15 cellular contexts compared by ENCODE assay signal in the genomic region with DNA sequence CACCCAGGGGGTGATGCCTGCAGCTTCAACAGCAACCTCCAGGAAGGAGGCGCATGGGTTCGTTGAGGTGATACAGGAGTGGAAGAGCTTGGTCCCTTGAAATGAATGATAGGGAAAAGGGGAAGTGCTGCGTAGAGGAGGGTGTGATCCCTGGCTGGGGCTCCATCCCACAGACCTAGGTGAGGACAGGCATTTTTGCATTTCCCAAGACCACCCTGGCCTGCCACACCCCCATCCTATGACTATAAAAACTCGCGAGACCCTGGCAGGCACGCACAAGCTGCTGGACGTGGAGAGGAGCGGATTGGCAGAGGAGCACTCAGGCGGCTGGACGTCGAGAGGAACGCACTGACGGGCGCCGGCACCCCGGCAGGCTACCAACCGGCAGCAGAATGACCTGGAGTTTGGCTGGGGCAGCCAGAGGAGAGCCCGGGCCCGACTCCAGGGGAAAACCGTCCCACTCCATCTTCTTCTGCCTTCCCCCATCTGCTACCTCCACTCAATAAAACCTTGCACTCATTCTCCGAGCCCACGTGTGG. TPM values are rescaled to one million over a fixed set of nuclear protein-coding genes. Genes with fewer than 3 reads are reported as not detected.
A peak's percentile ranks its signal among the peaks of the same experiment; 100 is the strongest.
DNase-seq lines count a peak whose midpoint lies in the region; ATAC-seq, FAIRE-seq and TF ChIP-seq lines count a peak whose summit lies in the region.
"Had no signal": no experiment of that assay in that cellular context is flagged by ENCODE, and none has a peak within 500 bp of the region (broad histone marks: within the 10 kb centered on the region; RNA-seq: fewer than 3 reads in every experiment).

No MANE protein-coding gene starts in this region.

- H3K4me2 ChIP-seq in GM12878 (ENCODE audit: control insufficient read depth, insufficient read depth), result no peak overlapping the region

- no peak for FAIRE-seq in GM12878 (lab: Jason Lieb, UNC)

- intact Hi-C loops in GM12878 (cut with micrococcal nuclease; ENCODE audit: unreplicated experiment), result loop anchor here (5.0 kb wide), 1 partner anchor 78 kb away; no protein-coding TSS in a partner anchor

- BruUV-seq in GM12878 (replicated peaks; lab: Mats Ljungman, UMichigan), result no TSS peak

- ATAC-seq in GM12878 (no peak), GM18861 (IDR thresholded peaks at IDR 0.05; ENCODE audit: unreplicated experiment) (no peak), HG02678 (IDR thresholded peaks at IDR 0.05; ENCODE audit: unreplicated experiment) (no peak), HG03565 (IDR thresholded peaks at IDR 0.05; ENCODE audit: unreplicated experiment) (no peak)
- ATAC-seq: PC-3 had no signal

- no peaks in the 10 kb centered on the region for H3K9me3 ChIP-seq in GM12878 (replicated peaks; ENCODE audit: control insufficient read depth, insufficient read depth, low read length)
- H3K9me3 ChIP-seq: SJSA1 had no signal

- peak; percentile 33 for DNase-seq in DMS 273 treated with DMSO at 0.1 percent for 48 hours (lab: John Stamatoyannopoulos, UW)
- DNase-seq in Kasumi-1 (lab: John Stamatoyannopoulos, UW), result peak; percentile 7 to 8
- DNase-seq in GM12878 (ENCODE audit: low read depth, low spot score), result no peak
- no peak for DNase-seq in neural crest cell (ENCODE audit: low read depth, low spot score)
- DNase-seq: Karpas-422; MV-4-11; NCI-H1436; NCI-H2081; NK-92 treated with Interleukin-12 subunit alpha and Interleukin-12 subunit beta, amount 100 ng/mL, for 24 hours; PC-3 had no signal

- POLR2A ChIA-PET in GM12878 (lab: Charles Lee), result no interaction called here

- H3K36me3 Mint-ChIP-seq in neural crest cell (ENCODE audit: low read depth), result no peaks in the 10 kb centered on the region

- no peaks in the 10 kb centered on the region for H3K36me3 ChIP-seq in GM12878 (ENCODE audit: control insufficient read depth in 2 of 2, insufficient read depth in 2 of 2, low read length in 1 of 2)
- H3K36me3 ChIP-seq: SJSA1 had no signal

- WGBS in GM12878 (ENCODE audit: insufficient coverage, insufficient replicate concordance, low lambda C conversion rate, missing lambda C conversion rate), result 60% methylated on average over 22 of the region's 22 CpGs

- H3K4me1 ChIP-seq in GM12878 (ENCODE audit: control insufficient read depth, insufficient read depth, low read length), result peaks cover 10% of the 10 kb centered on the region
- H3K4me1 ChIP-seq: SJSA1 had no signal

- no peak overlapping the region for H2AFZ ChIP-seq in GM12878 (ENCODE audit: control insufficient read depth, low read depth, low read length)

- H3K27ac ChIP-seq in GM12878 (ENCODE audit: control insufficient read depth, insufficient read depth), result no peak overlapping the region
- H3K27ac ChIP-seq: SJSA1 had no signal

- no peak for TF ChIP-seq EP300 in GM12878 (IDR thresholded peaks at IDR 0.05; ENCODE audit: borderline replicate concordance in 1 of 2, control insufficient read depth in 1 of 2, low read depth in 2 of 2, low read length in 2 of 2)

- TF ChIP-seq POLR2A in GM12878 (IDR thresholded peaks at IDR 0.05; ENCODE audit: low read depth, low read length), result no peak

- H3K79me2 ChIP-seq in GM12878 (ENCODE audit: control insufficient read depth, insufficient read depth, low read length), result no peaks in the 10 kb centered on the region

- SMC1A ChIA-PET in GM12878 (lab: Charles Lee; ENCODE audit: uncharacterized antibody, unreplicated experiment), result no interaction called here

- H3K4me3 Mint-ChIP-seq in neural crest cell, result no peak overlapping the region
- H3K4me3 Mint-ChIP-seq: B cell had no signal

- H3K4me3 ChIP-seq in GM12878, result no peak overlapping the region
- H3K4me3 ChIP-seq: SJSA1 had no signal

- peaks cover 0 to 3% of the 10 kb centered on the region in 2 experiments; a peak in 3 of 4 replicates for H3K27me3 ChIP-seq in GM12878 (replicated peaks in 1 of 2; ENCODE audit: control insufficient read depth in 2 of 2, insufficient read depth in 2 of 2, low read length in 1 of 2)

- H3K27ac Mint-ChIP-seq in neural crest cell (ENCODE audit: unreplicated experiment), result peak overlapping the region; percentile 92
- H3K27ac Mint-ChIP-seq: B cell had no signal

- in situ Hi-C loops in GM12878 (cut with MboI), result no loop called here

- peaks cover 14% of the 10 kb centered on the region for H3K4me1 Mint-ChIP-seq in neural crest cell

- CTCF ChIA-PET in GM12878 (lab: Yijun Ruan, JAX), result no interaction called here

- H3K27me3 Mint-ChIP-seq in neural crest cell (ENCODE audit: low read depth), result no peaks in the 10 kb centered on the region
- H3K27me3 Mint-ChIP-seq: B cell had no signal

- TF ChIP-seq CTCF in GM12878 (IDR thresholded peaks at IDR 0.05 in 2 of 3, conservative IDR thresholded peaks at IDR 0.05 in 1 of 3; ENCODE audit: control insufficient read depth in 2 of 3, extremely low read depth in 1 of 3, insufficient read depth in 1 of 3, low read depth in 3 of 3, low read length in 3 of 3), result no peak
- TF ChIP-seq CTCF in neural crest cell (conservative IDR thresholded peaks at IDR 0.05), result no peak

- RAD21 ChIA-PET in GM12878 (lab: Charles Lee; ENCODE audit: unreplicated experiment), result no interaction called here

- no peaks in the 10 kb centered on the region for H4K20me1 ChIP-seq in GM12878 (ENCODE audit: control insufficient read depth, insufficient read depth)

- H3K9me3 Mint-ChIP-seq in neural crest cell, result no peaks in the 10 kb centered on the region

- no peak overlapping the region for H3K9ac ChIP-seq in GM12878 (ENCODE audit: control insufficient read depth, insufficient read depth, low read length)

- no peak for TF ChIP-seq RAD21 in GM12878 (IDR thresholded peaks at IDR 0.05; ENCODE audit: insufficient read depth, low read depth, low read length)

TF ChIP-seq in GM12878, 131 proteins besides CTCF, POLR2A, EP300 and RAD21:
- TF ChIP-seq ZNF274 (IDR thresholded peaks at IDR 0.05; ENCODE audit: insufficient read depth, insufficient read length), result no peak
- TF ChIP-seq MEF2B (IDR thresholded peaks at IDR 0.05; ENCODE audit: partially characterized antibody, poor library complexity, severe bottlenecking), result no peak
- TF ChIP-seq STAT3 (IDR thresholded peaks at IDR 0.05; ENCODE audit: low read depth, low read length), result no peak
- TF ChIP-seq SPI1 (IDR thresholded peaks at IDR 0.05; ENCODE audit: borderline replicate concordance, insufficient read depth, low read depth, low read length), result peak; percentile 58
- TF ChIP-seq, protein P1, sequence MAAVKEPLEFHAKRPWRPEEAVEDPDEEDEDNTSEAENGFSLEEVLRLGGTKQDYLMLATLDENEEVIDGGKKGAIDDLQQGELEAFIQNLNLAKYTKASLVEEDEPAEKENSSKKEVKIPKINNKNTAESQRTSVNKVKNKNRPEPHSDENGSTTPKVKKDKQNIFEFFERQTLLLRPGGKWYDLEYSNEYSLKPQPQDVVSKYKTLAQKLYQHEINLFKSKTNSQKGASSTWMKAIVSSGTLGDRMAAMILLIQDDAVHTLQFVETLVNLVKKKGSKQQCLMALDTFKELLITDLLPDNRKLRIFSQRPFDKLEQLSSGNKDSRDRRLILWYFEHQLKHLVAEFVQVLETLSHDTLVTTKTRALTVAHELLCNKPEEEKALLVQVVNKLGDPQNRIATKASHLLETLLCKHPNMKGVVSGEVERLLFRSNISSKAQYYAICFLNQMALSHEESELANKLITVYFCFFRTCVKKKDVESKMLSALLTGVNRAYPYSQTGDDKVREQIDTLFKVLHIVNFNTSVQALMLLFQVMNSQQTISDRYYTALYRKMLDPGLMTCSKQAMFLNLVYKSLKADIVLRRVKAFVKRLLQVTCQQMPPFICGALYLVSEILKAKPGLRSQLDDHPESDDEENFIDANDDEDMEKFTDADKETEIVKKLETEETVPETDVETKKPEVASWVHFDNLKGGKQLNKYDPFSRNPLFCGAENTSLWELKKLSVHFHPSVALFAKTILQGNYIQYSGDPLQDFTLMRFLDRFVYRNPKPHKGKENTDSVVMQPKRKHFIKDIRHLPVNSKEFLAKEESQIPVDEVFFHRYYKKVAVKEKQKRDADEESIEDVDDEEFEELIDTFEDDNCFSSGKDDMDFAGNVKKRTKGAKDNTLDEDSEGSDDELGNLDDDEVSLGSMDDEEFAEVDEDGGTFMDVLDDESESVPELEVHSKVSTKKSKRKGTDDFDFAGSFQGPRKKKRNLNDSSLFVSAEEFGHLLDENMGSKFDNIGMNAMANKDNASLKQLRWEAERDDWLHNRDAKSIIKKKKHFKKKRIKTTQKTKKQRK (IDR thresholded peaks at IDR 0.05; ENCODE audit: low read depth, low read length), result no peak

RNA-seq across cellular contexts. Expression of a gene that starts 32.6 kb away (rescaled TPM):
- total RNA-seq in GM12878 (2013; cell fraction: nucleolus; rRNA removed), result 0.27 and 0.56 TPM in 2 replicates
- total RNA-seq in GM12878 (2014; rRNA removed), result 0.54 and 0.73 TPM in 2 replicates
- 0.09 and 0.13 TPM in 2 replicates for total RNA-seq in GM12878 (2014; rRNA removed; fragmentation: Illumina TruSeq; extraction: Trizol)
- total RNA-seq in GM12878 (2021), result 0.77 and 0.87 TPM in 2 replicates
- polyA plus RNA-seq in GM12878 (2011; ENCODE audit: low read depth), result not detected
- polyA plus RNA-seq in GM12878 (2011; rRNA removed), result 0.23 TPM in 1 of 2 replicates, not detected in the other
- 0.52 and 0.65 TPM in 2 replicates for polyA plus RNA-seq in GM12878 (2011; cell fraction: cytosol; rRNA removed)
- 0.54 and 1.2 TPM in 2 replicates for polyA plus RNA-seq in GM12878 (2011; cell fraction: nucleus; rRNA removed)
- 0.31 and 0.83 TPM in 2 replicates for polyA plus RNA-seq in GM12878 (2012)
- polyA plus RNA-seq in GM12878 (2014; fragmentation: Illumina TruSeq; extraction: Trizol), result 0.03 TPM in 1 of 2 replicates, not detected in the other
- not detected for polyA plus RNA-seq in GM12878 (2014; fragmentation: Nextera tagmentation; extraction: Ambion mirVana)
- polyA plus RNA-seq in GM12878 (2014; rRNA removed), result 0.46 and 0.99 TPM in 2 replicates
- polyA plus RNA-seq in GM12878 (2016; fragmentation: Nextera tagmentation; extraction: Ambion mirVana), result 1 to 10 TPM in 1 of 2 experiments, under 1 TPM in 1; 0.76 to 1.0 TPM
- 0.29 and 0.82 TPM in 2 replicates for polyA minus RNA-seq in GM12878 (2011; rRNA and poly(A)+ RNA removed)
- 1.7 TPM in 1 of 2 replicates, not detected in the other for polyA minus RNA-seq in GM12878 (2011; cell fraction: cytosol; rRNA and poly(A)+ RNA removed)
- polyA minus RNA-seq in GM12878 (2011; cell fraction: nucleus; rRNA and poly(A)+ RNA removed), result 0.48 and 0.60 TPM in 2 replicates
- total RNA-seq in neural crest cell, result 17.9 and 19.0 TPM in 2 replicates

Comparison
In these comparisons a context has a peak if more than half of its experiments do, and no peak if none do; other contexts are left out.
1. DNase-seq: peak in DMS 273 treated with DMSO at 0.1 percent for 48 hours (single experiment) and Kasumi-1 (2 of 2); none in GM12878 (single experiment) and neural crest cell (single experiment).
2. RNA of a gene that starts 32.6 kb away (total RNA-seq): 17.9 to 19.0 TPM in neural crest cell; 0.09 to 0.87 TPM in GM12878; every median in the first group is over 10 times any median in the second.